ENCODE assay signal across 10 cellular contexts in the genomic region with DNA sequence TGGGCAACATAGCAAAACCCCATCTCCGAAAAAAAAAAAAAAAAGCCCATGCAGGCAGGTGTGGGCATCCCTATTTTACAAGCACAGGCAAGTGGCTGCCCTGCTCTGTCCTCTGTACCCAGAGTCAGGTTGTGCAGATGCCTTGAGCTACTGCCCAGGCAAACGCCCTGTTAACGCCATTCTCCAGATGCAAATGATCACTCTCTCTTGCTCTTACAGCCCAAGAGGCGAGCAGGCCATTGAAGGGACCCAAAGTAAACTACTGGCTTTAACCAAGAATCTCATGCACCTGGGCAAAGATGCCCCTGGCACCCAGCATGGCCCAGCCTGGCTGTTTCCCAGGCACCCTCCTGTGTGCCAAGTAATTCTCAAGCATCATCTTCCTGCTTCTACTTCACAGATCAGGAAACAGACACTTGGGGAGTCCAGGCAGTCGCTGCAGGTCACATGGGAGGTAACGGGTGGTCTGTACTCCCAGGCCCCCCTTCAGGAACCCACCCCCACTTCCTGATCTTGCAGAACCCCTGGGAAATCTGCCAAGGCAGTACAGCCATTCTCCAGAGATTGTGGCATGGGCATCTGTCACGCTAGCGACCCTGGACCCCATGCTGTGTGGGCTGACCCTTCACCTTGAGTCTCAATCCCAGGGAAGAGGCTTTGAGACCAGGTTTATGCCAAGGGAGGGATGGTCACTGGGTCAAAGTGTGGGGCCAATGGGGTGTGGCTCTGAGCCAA. TPM values are rescaled to one million over a fixed set of nuclear protein-coding genes. Genes with fewer than 3 reads are reported as not detected.
DNase-seq lines count a peak whose midpoint lies in the region; ATAC-seq, FAIRE-seq and TF ChIP-seq lines count a peak whose summit lies in the region.
"Had no signal": no experiment of that assay in that cellular context is flagged by ENCODE, and none has a peak within 500 bp of the region (broad histone marks: within the 10 kb centered on the region; RNA-seq: fewer than 3 reads in every experiment).

No MANE protein-coding gene starts in this region.

- no peak overlapping the region for H3K14ac ChIP-seq in H9 (ENCODE audit: insufficient read depth, low read length)

- no peaks in the 10 kb centered on the region for H3K27me3 ChIP-seq in H9 (ENCODE audit: insufficient read depth, low read length)
- H3K27me3 ChIP-seq in naive thymus-derived CD4-positive, alpha-beta T cell (ENCODE audit: control insufficient read depth in 2 of 2, insufficient read depth in 2 of 2, low read length in 2 of 2): no peaks in the 10 kb centered on the region

- H3K4me1 Mint-ChIP-seq in H9 (peaks cover 66 to 85% of the 10 kb centered on the region in 2 experiments), brain (peaks cover 99% of the 10 kb centered on the region)
- peaks cover 76 to 100% (median 93%) of the 10 kb centered on the region in 7 donors for H3K4me1 Mint-ChIP-seq in naive thymus-derived CD4-positive, alpha-beta T cell
- peaks cover 87% of the 10 kb centered on the region for H3K4me1 Mint-ChIP-seq in activated T-helper 1 cell treated with anti-CD3 and anti-CD28 coated beads, Interleukin-12 subunit alpha, Interleukin-12 subunit beta, Interleukin-2, Interleukin-4 antibody, amounts not matched to agents 30 ng/mL and 10 ng/mL and 1 ng/mL, durations not matched to agents 14 hours and 24 hours and 36 hours (ENCODE audit: low read depth)

- H2AFZ ChIP-seq in H9 (ENCODE audit: low read length): no peak overlapping the region

- H3K9me3 ChIP-seq in A549 (no peaks in the 10 kb centered on the region), H9 (ENCODE audit: control insufficient read depth, low read depth, low read length) (no peaks in the 10 kb centered on the region)
- H3K9me3 ChIP-seq in naive thymus-derived CD4-positive, alpha-beta T cell (ENCODE audit: control insufficient read depth in 2 of 3, low read length in 3 of 3): no peaks in the 10 kb centered on the region

- no peak overlapping the region for H2BK120ac ChIP-seq in H9 (ENCODE audit: low read depth, low read length, poor library complexity, severe bottlenecking)

- TF ChIP-seq POLR2A in A549 (IDR thresholded peaks at IDR 0.05; ENCODE audit: low read length): no peak

- H3K9ac ChIP-seq in H9 (ENCODE audit: extremely low read depth, insufficient read length, low read length): no peak overlapping the region

- no peak overlapping the region for H3T11ph ChIP-seq in H9 (ENCODE audit: low read length)

- peak overlapping the region; percentile 98 for H3K4me2 ChIP-seq in A549
- no peak overlapping the region for H3K4me2 ChIP-seq in H9 (ENCODE audit: insufficient read depth, insufficient read length, low read length)

- no peak overlapping the region for H4K8ac ChIP-seq in H9 (replicated peaks; ENCODE audit: insufficient read length, low read depth, low read length)

- no peak overlapping the region for H4K5ac ChIP-seq in H9 (ENCODE audit: insufficient read length, low read depth, low read length)

- FAIRE-seq in A549 (lab: Jason Lieb, UNC): no peak

- H3K79me1 ChIP-seq in H9 (ENCODE audit: insufficient read depth, low read depth, low read length, poor library complexity, severe bottlenecking): peaks cover 5% of the 10 kb centered on the region

- H3K56ac ChIP-seq in H9 (ENCODE audit: insufficient read length, low read depth, low read length): no peak overlapping the region

- TF ChIP-seq CTCF in A549 (IDR thresholded peaks at IDR 0.05) (no peak), H9 (conservative IDR thresholded peaks at IDR 0.05) (no peak), brain (conservative IDR thresholded peaks at IDR 0.05) (no peak)

- no peak for TF ChIP-seq EP300 in A549 (IDR thresholded peaks at IDR 0.05)

- no peak overlapping the region for H3K4me3 Mint-ChIP-seq in H9
- H3K4me3 Mint-ChIP-seq in brain: no peak overlapping the region
- H3K4me3 Mint-ChIP-seq in naive thymus-derived CD4-positive, alpha-beta T cell: peak overlapping the region; percentile 89 to 99 (median 96)
- H3K4me3 Mint-ChIP-seq in activated T-helper 1 cell treated with anti-CD3 and anti-CD28 coated beads, Interleukin-12 subunit alpha, Interleukin-12 subunit beta, Interleukin-2, Interleukin-4 antibody, amounts not matched to agents 30 ng/mL and 10 ng/mL and 1 ng/mL, durations not matched to agents 14 hours and 24 hours and 36 hours: no peak overlapping the region

- H3K9me3 Mint-ChIP-seq in H9 (no peaks in the 10 kb centered on the region; a peak in 1 of 5 replicates), brain (peaks cover 0 to 2% (median 0%) of the 10 kb centered on the region in 5 experiments)
- H3K9me3 Mint-ChIP-seq in naive thymus-derived CD4-positive, alpha-beta T cell: no peaks in the 10 kb centered on the region
- H3K9me3 Mint-ChIP-seq in activated T-helper 1 cell treated with anti-CD3 and anti-CD28 coated beads, Interleukin-12 subunit alpha, Interleukin-12 subunit beta, Interleukin-2, Interleukin-4 antibody, amounts not matched to agents 30 ng/mL and 10 ng/mL and 1 ng/mL, durations not matched to agents 14 hours and 24 hours and 36 hours: no peaks in the 10 kb centered on the region

- no peak overlapping the region for H2BK5ac ChIP-seq in H9 (ENCODE audit: insufficient read length, low read length)

- no peak overlapping the region for H2BK12ac ChIP-seq in H9 (ENCODE audit: insufficient read length, low read depth, low read length)

- H3K36me3 Mint-ChIP-seq in H9 (ENCODE audit: insufficient read depth in 1 of 3, low read depth in 3 of 3): peaks cover 0 to 12% (median under 1%) of the 10 kb centered on the region in 3 experiments; a peak in 4 of 7 replicates
- H3K36me3 Mint-ChIP-seq in brain: peaks cover 4% of the 10 kb centered on the region
- H3K36me3 Mint-ChIP-seq in naive thymus-derived CD4-positive, alpha-beta T cell: peaks cover under 1 to 49% (median 28%) of the 10 kb centered on the region in 5 donors
- peaks cover 18% of the 10 kb centered on the region for H3K36me3 Mint-ChIP-seq in activated T-helper 1 cell treated with anti-CD3 and anti-CD28 coated beads, Interleukin-12 subunit alpha, Interleukin-12 subunit beta, Interleukin-2, Interleukin-4 antibody, amounts not matched to agents 30 ng/mL and 10 ng/mL and 1 ng/mL, durations not matched to agents 14 hours and 24 hours and 36 hours (ENCODE audit: low read depth)

- peaks cover 94% of the 10 kb centered on the region for H3K4me1 ChIP-seq in A549
- peaks cover 1% of the 10 kb centered on the region; the same call in 1 of the 2 replicates for H3K4me1 ChIP-seq in H9 (ENCODE audit: insufficient read depth, low read length)
- H3K4me1 ChIP-seq in naive thymus-derived CD4-positive, alpha-beta T cell (ENCODE audit: control insufficient read depth in 2 of 2, insufficient read depth in 2 of 2, low read length in 2 of 2): peaks cover 83 to 86% of the 10 kb centered on the region in 2 donors

- H3K27me3 Mint-ChIP-seq in H9 (ENCODE audit: low read depth): no peaks in the 10 kb centered on the region
- H3K27me3 Mint-ChIP-seq in brain: peaks cover 4% of the 10 kb centered on the region
- H3K27me3 Mint-ChIP-seq in naive thymus-derived CD4-positive, alpha-beta T cell: no peaks in the 10 kb centered on the region
- no peaks in the 10 kb centered on the region for H3K27me3 Mint-ChIP-seq in activated T-helper 1 cell treated with anti-CD3 and anti-CD28 coated beads, Interleukin-12 subunit alpha, Interleukin-12 subunit beta, Interleukin-2, Interleukin-4 antibody, amounts not matched to agents 30 ng/mL and 10 ng/mL and 1 ng/mL, durations not matched to agents 14 hours and 24 hours and 36 hours (ENCODE audit: insufficient read depth)

- ATAC-seq in A549: no peak
- ATAC-seq in naive thymus-derived CD4-positive, alpha-beta T cell: no peak
- ATAC-seq in GM21367 (IDR thresholded peaks at IDR 0.05; ENCODE audit: unreplicated experiment): no peak

- no peak overlapping the region for H3K18ac ChIP-seq in H9 (ENCODE audit: insufficient read length, low read depth, low read length)

- no peak overlapping the region for H2AK5ac ChIP-seq in H9 (ENCODE audit: insufficient read length, low read length)

- H3K4ac ChIP-seq in H9 (ENCODE audit: low read depth, low read length): no peak overlapping the region

- DNase-seq in A549 (ENCODE audit: low read depth in 1 of 2, low spot score in 1 of 2) (no peak), H9 (no peak), AG08396 (ENCODE audit: low spot score) (no peak), mesenteric fat pad (ENCODE audit: low spot score) (no peak)
- no peak for DNase-seq in naive thymus-derived CD4-positive, alpha-beta T cell
- DNase-seq in activated T-helper 1 cell treated with anti-CD3 and anti-CD28 coated beads, Interleukin-12 subunit alpha, Interleukin-12 subunit beta, Interleukin-2, Interleukin-4 antibody, amounts not matched to agents 30 ng/mL and 10 ng/mL and 1 ng/mL, durations not matched to agents 14 hours and 24 hours and 36 hours (ENCODE audit: low spot score): no peak
- DNase-seq: activated CD4-positive, alpha-beta T cell treated with anti-CD3 and anti-CD28 coated beads for 4 hours; MV-4-11 had no signal

- no peak overlapping the region for H2BK15ac ChIP-seq in H9 (ENCODE audit: low read depth, low read length)

- WGBS in A549 (ENCODE audit: missing lambda C conversion rate): 75% methylated on average over 8 of the region's 8 CpGs
- no CpG with 5 or more reads among the region's 8 CpGs for WGBS in H9 (ENCODE audit: extremely low coverage, insufficient read length, low lambda C conversion rate)

- H3K79me2 ChIP-seq in H9 (ENCODE audit: insufficient read depth, low read length): peaks cover 24% of the 10 kb centered on the region; the same call in 1 of the 2 replicates

- POLR2A ChIA-PET in A549 (lab: Yijun Ruan, JAX): interaction anchor here (0.7 to 2.1 kb wide), 3 partner anchors 15 to 195 kb away, joined by 4 to 10 read pairs (median 4); a partner anchor contains a TSS
- POLR2A ChIA-PET in naive thymus-derived CD4-positive, alpha-beta T cell (lab: Charles Lee): interaction anchor here (1.0 to 61.3 kb wide), 5 partner anchors 1 to 106 kb away, joined by 3 to 1719 read pairs (median 1511); a partner anchor contains a TSS

- peaks cover 2% of the 10 kb centered on the region for H4K20me1 ChIP-seq in H9 (ENCODE audit: control insufficient read depth, insufficient read depth, insufficient read length)

- no peak overlapping the region for H4K91ac ChIP-seq in H9 (ENCODE audit: insufficient read length, low read depth, low read length)

- no peak overlapping the region for H3K23ac ChIP-seq in H9 (ENCODE audit: insufficient read length, low read depth, low read length)

- intact Hi-C loops in naive thymus-derived CD4-positive, alpha-beta T cell (cut with micrococcal nuclease): loop anchor here (1.0 to 2.0 kb wide), 2 partner anchors 7 to 14 kb away; a partner anchor contains a TSS
- intact Hi-C loops in activated T-helper 1 cell treated with anti-CD3 and anti-CD28 coated beads, Interleukin-12 subunit alpha, Interleukin-12 subunit beta, Interleukin-2, Interleukin-4 antibody, amounts not matched to agents 30 ng/mL and 10 ng/mL and 1 ng/mL, durations not matched to agents 14 hours and 24 hours and 36 hours (cut with micrococcal nuclease): no loop called here

- no peak for TF ChIP-seq RAD21 in A549 (conservative IDR thresholded peaks at IDR 0.05 in 1 of 2, IDR thresholded peaks at IDR 0.05 in 1 of 2)

- peaks cover 0 to 31% (median 6%) of the 10 kb centered on the region in 3 experiments for H3K36me3 ChIP-seq in naive thymus-derived CD4-positive, alpha-beta T cell (ENCODE audit: control insufficient read depth in 2 of 3, insufficient read depth in 3 of 3, low read length in 3 of 3)

- H3K27ac ChIP-seq in A549: peak overlapping the region; percentile 89 to 98
- no peak overlapping the region for H3K27ac ChIP-seq in H9 (ENCODE audit: insufficient read length, low read depth, low read length)
- peak overlapping the region; percentile 84 for H3K27ac ChIP-seq in naive thymus-derived CD4-positive, alpha-beta T cell (ENCODE audit: low read depth, low read length)

- H2BK20ac ChIP-seq in H9 (ENCODE audit: low read depth, low read length, poor library complexity, severe bottlenecking): no peak overlapping the region

- H3K27ac Mint-ChIP-seq in H9 (peak overlapping the region in 2 of 3 experiments; percentile 44 to 82; a peak in 2 of 7 replicates), brain (peak overlapping the region; percentile 90 to 99 (median 96))
- H3K27ac Mint-ChIP-seq in naive thymus-derived CD4-positive, alpha-beta T cell: peak overlapping the region in 8 of 9 donors; percentile 90 to 99 (median 97)
- no peak overlapping the region for H3K27ac Mint-ChIP-seq in activated T-helper 1 cell treated with anti-CD3 and anti-CD28 coated beads, Interleukin-12 subunit alpha, Interleukin-12 subunit beta, Interleukin-2, Interleukin-4 antibody, amounts not matched to agents 30 ng/mL and 10 ng/mL and 1 ng/mL, durations not matched to agents 14 hours and 24 hours and 36 hours

- no peak overlapping the region for H3K4me3 ChIP-seq in A549
- peak overlapping the region; percentile 47 for H3K4me3 ChIP-seq in naive thymus-derived CD4-positive, alpha-beta T cell (ENCODE audit: low read length)

- no peaks in the 10 kb centered on the region for H3K23me2 ChIP-seq in H9 (ENCODE audit: insufficient read length, low read depth, low read length, poor library complexity, severe bottlenecking)

- CTCF ChIA-PET in A549 (lab: Yijun Ruan, JAX): interaction anchor here (0.7 to 19.4 kb wide), 7 partner anchors 9 to 151 kb away, joined by 3 to 365 read pairs (median 9); a partner anchor contains a TSS
- CTCF ChIA-PET in naive thymus-derived CD4-positive, alpha-beta T cell (lab: Charles Lee): interaction anchor here (0.5 to 2.3 kb wide), 7 partner anchors 8 to 200 kb away, joined by 3 to 9 read pairs (median 4); no protein-coding TSS in a partner anchor

RNA-seq across cellular contexts. Expression of a gene that starts 14.2 kb away (rescaled TPM):
- polyA plus RNA-seq in A549 (2011; rRNA removed) (24.4 and 30.3 TPM in 2 replicates), A549 (2017; fragmentation: RNase III; extraction: RNeasy Plus Mini Kit Qiagen cat#74134 plus additional on column Dnase treatment) (24.1 to 33.0 TPM (median 31.5 TPM) in 3 replicates), brain (ENCODE audit: insufficient read depth, low read depth, low replicate concordance) (78.8 TPM)
- 51.7 and 54.7 TPM in 2 replicates for polyA plus RNA-seq in A549 (2012; cell fraction: cytosol; rRNA removed)
- polyA plus RNA-seq in A549 (2012; cell fraction: nucleus; rRNA removed): 83.0 and 94.5 TPM in 2 replicates
- 16.2 and 33.7 TPM in 2 replicates for polyA minus RNA-seq in A549 (2011; rRNA and poly(A)+ RNA removed)
- total RNA-seq in H9 (2021) (52.3 and 59.5 TPM in 2 replicates), mesenteric fat pad (12.8 TPM)
- 100 to 1,000 TPM; 252 to 664 (median 347) TPM for total RNA-seq in naive thymus-derived CD4-positive, alpha-beta T cell
- polyA plus RNA-seq in naive thymus-derived CD4-positive, alpha-beta T cell: 100 to 1,000 TPM; 124 to 297 TPM
- total RNA-seq in activated T-helper 1 cell treated with anti-CD3 and anti-CD28 coated beads, Interleukin-12 subunit alpha, Interleukin-12 subunit beta, Interleukin-2, Interleukin-4 antibody, amounts not matched to agents 30 ng/mL and 10 ng/mL and 1 ng/mL, durations not matched to agents 14 hours and 24 hours and 36 hours: 39.8 and 43.4 TPM in 2 replicates

RNA-seq across cellular contexts. Expression of a gene that starts 28.9 kb away (rescaled TPM):
- 41.9 and 48.8 TPM in 2 replicates for polyA plus RNA-seq in A549 (2011; rRNA removed)
- polyA plus RNA-seq in A549 (2012; cell fraction: cytosol; rRNA removed): 63.0 and 76.3 TPM in 2 replicates
- 52.4 and 53.7 TPM in 2 replicates for polyA plus RNA-seq in A549 (2012; cell fraction: nucleus; rRNA removed)
- polyA plus RNA-seq in A549 (2017; fragmentation: RNase III; extraction: RNeasy Plus Mini Kit Qiagen cat#74134 plus additional on column Dnase treatment): 45.9 to 50.1 TPM (median 46.3 TPM) in 3 replicates
- polyA minus RNA-seq in A549 (2011; rRNA and poly(A)+ RNA removed): 78.6 and 82.1 TPM in 2 replicates
- total RNA-seq in H9 (2021): 44.7 and 46.1 TPM in 2 replicates
- polyA plus RNA-seq in brain (ENCODE audit: insufficient read depth, low read depth, low replicate concordance): 144 TPM
- total RNA-seq in naive thymus-derived CD4-positive, alpha-beta T cell: 10 to 100 TPM; 29.1 to 84.4 (median 56.8) TPM
- 10 to 100 TPM; 29.3 to 39.5 TPM for polyA plus RNA-seq in naive thymus-derived CD4-positive, alpha-beta T cell
- total RNA-seq in activated T-helper 1 cell treated with anti-CD3 and anti-CD28 coated beads, Interleukin-12 subunit alpha, Interleukin-12 subunit beta, Interleukin-2, Interleukin-4 antibody, amounts not matched to agents 30 ng/mL and 10 ng/mL and 1 ng/mL, durations not matched to agents 14 hours and 24 hours and 36 hours: 62.6 and 70.2 TPM in 2 replicates
- 20.9 TPM for total RNA-seq in mesenteric fat pad

RNA-seq across cellular contexts. Expression of a gene that starts 36.0 kb away (rescaled TPM):
- polyA plus RNA-seq in A549 (2011; rRNA removed) (1.8 and 2.4 TPM in 2 replicates), A549 (2017; fragmentation: RNase III; extraction: RNeasy Plus Mini Kit Qiagen cat#74134 plus additional on column Dnase treatment) (2.0 to 3.7 TPM (median 2.5 TPM) in 3 replicates), brain (ENCODE audit: insufficient read depth, low read depth, low replicate concordance) (2.4 TPM)
- 1.4 and 2.2 TPM in 2 replicates for polyA plus RNA-seq in A549 (2012; cell fraction: cytosol; rRNA removed)
- 19.9 and 20.7 TPM in 2 replicates for polyA plus RNA-seq in A549 (2012; cell fraction: nucleus; rRNA removed)
- 0.70 and 2.0 TPM in 2 replicates for polyA minus RNA-seq in A549 (2011; rRNA and poly(A)+ RNA removed)
- total RNA-seq in H9 (2021) (9.0 and 11.6 TPM in 2 replicates), mesenteric fat pad (2.2 TPM)
- 1 to 10 TPM; 1.4 to 2.9 (median 2.1) TPM for total RNA-seq in naive thymus-derived CD4-positive, alpha-beta T cell
- under 1 TPM in 1 of 2 donors, not detected in 1; 0.17 TPM for polyA plus RNA-seq in naive thymus-derived CD4-positive, alpha-beta T cell
- 1.1 and 1.2 TPM in 2 replicates for total RNA-seq in activated T-helper 1 cell treated with anti-CD3 and anti-CD28 coated beads, Interleukin-12 subunit alpha, Interleukin-12 subunit beta, Interleukin-2, Interleukin-4 antibody, amounts not matched to agents 30 ng/mL and 10 ng/mL and 1 ng/mL, durations not matched to agents 14 hours and 24 hours and 36 hours

RNA-seq across cellular contexts. Expression of a gene that starts 49.7 kb away (rescaled TPM):
- polyA plus RNA-seq in A549 (2011; rRNA removed) (11.0 and 12.5 TPM in 2 replicates), A549 (2017; fragmentation: RNase III; extraction: RNeasy Plus Mini Kit Qiagen cat#74134 plus additional on column Dnase treatment) (18.1 to 25.4 TPM (median 24.8 TPM) in 3 replicates), brain (ENCODE audit: insufficient read depth, low read depth, low replicate concordance) (19.2 TPM)
- 21.5 and 29.4 TPM in 2 replicates for polyA plus RNA-seq in A549 (2012; cell fraction: cytosol; rRNA removed)
- 28.7 and 46.1 TPM in 2 replicates for polyA plus RNA-seq in A549 (2012; cell fraction: nucleus; rRNA removed)
- 17.6 and 18.1 TPM in 2 replicates for polyA minus RNA-seq in A549 (2011; rRNA and poly(A)+ RNA removed)
- total RNA-seq in H9 (2021) (15.4 and 16.5 TPM in 2 replicates), mesenteric fat pad (40.0 TPM)
- 10 to 100 TPM; 28.0 to 51.0 (median 36.1) TPM for total RNA-seq in naive thymus-derived CD4-positive, alpha-beta T cell
- 10 to 100 TPM; 20.0 to 21.7 TPM for polyA plus RNA-seq in naive thymus-derived CD4-positive, alpha-beta T cell
- 30.8 and 31.6 TPM in 2 replicates for total RNA-seq in activated T-helper 1 cell treated with anti-CD3 and anti-CD28 coated beads, Interleukin-12 subunit alpha, Interleukin-12 subunit beta, Interleukin-2, Interleukin-4 antibody, amounts not matched to agents 30 ng/mL and 10 ng/mL and 1 ng/mL, durations not matched to agents 14 hours and 24 hours and 36 hours

Comparison
In these comparisons a context has a peak if more than half of its experiments do, and no peak if none do; other contexts are left out.
1. H3K4me3 Mint-ChIP-seq: peak in naive thymus-derived CD4-positive, alpha-beta T cell (10 of 10); none in H9 (0 of 2), brain (0 of 5) and activated T-helper 1 cell treated with anti-CD3 and anti-CD28 coated beads, Interleukin-12 subunit alpha, Interleukin-12 subunit beta, Interleukin-2, Interleukin-4 antibody, amounts not matched to agents 30 ng/mL and 10 ng/mL and 1 ng/mL, durations not matched to agents 14 hours and 24 hours and 36 hours (single experiment).